8 cellular contexts compared by ENCODE assay signal in genomic region chr4:92305148-92305877, GRCh38. TPM values are rescaled to one million over a fixed set of nuclear protein-coding genes. Genes with fewer than 3 reads are reported as not detected.
DNase-seq lines count a peak whose midpoint lies in the region; ATAC-seq and TF ChIP-seq lines count a peak whose summit lies in the region.

No MANE protein-coding gene starts in this region.

- H3K9me3 Mint-ChIP-seq in Calu3 (ENCODE audit: low read depth, unreplicated experiment), result no peaks in the 10 kb centered on the region
- H3K9me3 Mint-ChIP-seq in activated naive CD8-positive, alpha-beta T cell treated with anti-CD3 and anti-CD28 coated beads for 36 hours, result no peaks in the 10 kb centered on the region
- H3K9me3 Mint-ChIP-seq in CD4-positive, alpha-beta memory T cell, result peaks cover 0 to 5% (median under 1%) of the 10 kb centered on the region in 8 donors

- no peak overlapping the region for H3K27ac ChIP-seq in CD4-positive, alpha-beta memory T cell (ENCODE audit: low read depth, low read length)

- peak; percentile 90 for ATAC-seq in left ventricle myocardium superior
- no peak for ATAC-seq in HG02885 (IDR thresholded peaks at IDR 0.05; ENCODE audit: poor library complexity, unreplicated experiment)
- ATAC-seq in HG03159 (IDR thresholded peaks at IDR 0.05; ENCODE audit: unreplicated experiment), result no peak

- no peaks in the 10 kb centered on the region for H3K4me1 ChIP-seq in CD4-positive, alpha-beta memory T cell (ENCODE audit: insufficient read depth, low read length)

- H3K4me3 ChIP-seq in CD4-positive, alpha-beta memory T cell (ENCODE audit: low read length in 2 of 2), result no peak overlapping the region

- intact Hi-C loops in Calu3 (cut with micrococcal nuclease; ENCODE audit: unreplicated experiment), result loop anchor here (10.0 kb wide), 1 partner anchor 571 kb away; no protein-coding TSS in a partner anchor
- intact Hi-C loops in left ventricle myocardium superior (cut with micrococcal nuclease), result no loop called here
- intact Hi-C loops in posterior vena cava (cut with DNase I), result no loop called here
- intact Hi-C loops in CD4-positive, alpha-beta memory T cell (cut with micrococcal nuclease), result no loop called here

- no peaks in the 10 kb centered on the region for H3K9me3 ChIP-seq in CD4-positive, alpha-beta memory T cell (ENCODE audit: control insufficient read depth in 1 of 2, low read length in 2 of 2)

- peaks cover 16% of the 10 kb centered on the region for H3K27me3 Mint-ChIP-seq in Calu3 (ENCODE audit: unreplicated experiment)
- H3K27me3 Mint-ChIP-seq in activated naive CD8-positive, alpha-beta T cell treated with anti-CD3 and anti-CD28 coated beads for 36 hours, result peaks cover 58% of the 10 kb centered on the region
- H3K27me3 Mint-ChIP-seq in CD4-positive, alpha-beta memory T cell, result peaks cover 11 to 14% of the 10 kb centered on the region in 2 donors

- H3K36me3 ChIP-seq in CD4-positive, alpha-beta memory T cell (ENCODE audit: insufficient read depth, low read length), result no peaks in the 10 kb centered on the region

- POLR2A ChIA-PET in CD4-positive, alpha-beta memory T cell (lab: Charles Lee; ENCODE audit: partially characterized antibody), result no interaction called here

- peak; percentile 55 for DNase-seq in Calu3
- DNase-seq in LHCN-M2 (ENCODE audit: low read depth), result peak; percentile 40
- peak; percentile 5 for DNase-seq in activated naive CD8-positive, alpha-beta T cell treated with anti-CD3 and anti-CD28 coated beads for 36 hours
- peak; percentile 66 for DNase-seq in left ventricle myocardium superior
- DNase-seq in posterior vena cava (ENCODE audit: low spot score), result peak; percentile 78
- DNase-seq in CD4-positive, alpha-beta memory T cell, result no peak

- peaks cover 9% of the 10 kb centered on the region for H3K36me3 Mint-ChIP-seq in Calu3 (ENCODE audit: insufficient read depth, unreplicated experiment)
- peaks cover 2% of the 10 kb centered on the region for H3K36me3 Mint-ChIP-seq in activated naive CD8-positive, alpha-beta T cell treated with anti-CD3 and anti-CD28 coated beads for 36 hours
- H3K36me3 Mint-ChIP-seq in CD4-positive, alpha-beta memory T cell, result no peaks in the 10 kb centered on the region

- BruUV-seq in Calu3 (replicated peaks; lab: Mats Ljungman, UMichigan), result no TSS peak

- H3K4me1 Mint-ChIP-seq in Calu3 (ENCODE audit: low read depth, unreplicated experiment), result peaks cover 8% of the 10 kb centered on the region
- peaks cover 6% of the 10 kb centered on the region for H3K4me1 Mint-ChIP-seq in activated naive CD8-positive, alpha-beta T cell treated with anti-CD3 and anti-CD28 coated beads for 36 hours
- peaks cover 0 to 9% (median 2%) of the 10 kb centered on the region in 4 donors for H3K4me1 Mint-ChIP-seq in CD4-positive, alpha-beta memory T cell

- CTCF ChIA-PET in Calu3 (lab: Charles Lee), result no interaction called here
- CTCF ChIA-PET in CD4-positive, alpha-beta memory T cell (lab: Charles Lee; ENCODE audit: partially characterized antibody), result no interaction called here

- no peaks in the 10 kb centered on the region for H3K27me3 ChIP-seq in CD4-positive, alpha-beta memory T cell (ENCODE audit: insufficient read depth, low read length)

- peak overlapping the region; percentile 71 for H3K4me3 Mint-ChIP-seq in Calu3 (ENCODE audit: low read depth, unreplicated experiment)
- no peak overlapping the region for H3K4me3 Mint-ChIP-seq in activated naive CD8-positive, alpha-beta T cell treated with anti-CD3 and anti-CD28 coated beads for 36 hours
- H3K4me3 Mint-ChIP-seq in CD4-positive, alpha-beta memory T cell, result no peak overlapping the region

- peak overlapping the region; percentile 64 for H3K27ac Mint-ChIP-seq in Calu3 (ENCODE audit: unreplicated experiment)
- no peak overlapping the region for H3K27ac Mint-ChIP-seq in activated naive CD8-positive, alpha-beta T cell treated with anti-CD3 and anti-CD28 coated beads for 36 hours
- no peak overlapping the region for H3K27ac Mint-ChIP-seq in CD4-positive, alpha-beta memory T cell

- no peak for TF ChIP-seq CTCF in Calu3 (IDR thresholded peaks at IDR 0.05; ENCODE audit: unreplicated experiment)

RNA-seq across cellular contexts. Expression of gene GRID2, which starts 1.5 kb away (rescaled TPM):
- not detected in 2 replicates for total RNA-seq in Calu3 (2022)
- total RNA-seq in LHCN-M2 (2014; rRNA removed), result not detected in 2 replicates
- not detected for polyA plus RNA-seq in LHCN-M2 (2012)
- not detected for total RNA-seq in activated naive CD8-positive, alpha-beta T cell treated with anti-CD3 and anti-CD28 coated beads for 36 hours
- 0.40 TPM for total RNA-seq in left ventricle myocardium superior
- total RNA-seq in posterior vena cava, result under 1 TPM in 1 of 2 donors, not detected in 1; 0.38 TPM
- total RNA-seq in CD4-positive, alpha-beta memory T cell, result not detected
- polyA plus RNA-seq in CD4-positive, alpha-beta memory T cell, result not detected

Comparison
In these comparisons a context has a peak if more than half of its experiments do, and no peak if none do; other contexts are left out.
1. DNase-seq: peak in Calu3 (single experiment), LHCN-M2 (single experiment), activated naive CD8-positive, alpha-beta T cell treated with anti-CD3 and anti-CD28 coated beads for 36 hours (single experiment), left ventricle myocardium superior (single experiment) and posterior vena cava (single experiment); none in CD4-positive, alpha-beta memory T cell (0 of 5).